ENCODE assay signal across 1 cellular context in genomic region chr12:18358077-18358476, GRCh38.
TF ChIP-seq lines count a peak whose summit lies in the region.

No MANE protein-coding gene starts in this region.

TF ChIP-seq in SK-N-SH treated with all-trans-retinoic acid at 6 μM for 48 hours, 23 proteins besides CTCF, POLR2A, EP300 and RAD21 (continued from another document):
- TF ChIP-seq CREB5 (CRISPR knock-in tag; IDR thresholded peaks at IDR 0.05; ENCODE audit: low read depth), result no peak
TF ChIP-seq in SK-N-SH treated with all-trans-retinoic acid at 6 μM for 48 hours: peak in this region for 0.
